ENCODE assay signal across 18 cellular contexts in genomic region chr5:170289749-170290148, GRCh38. TPM values are rescaled to one million over a fixed set of nuclear protein-coding genes. Genes with fewer than 3 reads are reported as not detected.
A peak's percentile ranks its signal among the peaks of the same experiment; 100 is the strongest.
DNase-seq lines count a peak whose midpoint lies in the region; ATAC-seq and TF ChIP-seq lines count a peak whose summit lies in the region.
"Had no signal": no experiment of that assay in that cellular context is flagged by ENCODE, and none has a peak within 500 bp of the region (broad histone marks: within the 10 kb centered on the region; RNA-seq: fewer than 3 reads in every experiment).

No MANE protein-coding gene starts in this region.

- no peak overlapping the region for H3K4me2 ChIP-seq in neural progenitor cell

- H4K20me1 ChIP-seq in neural progenitor cell (ENCODE audit: low read depth), result no peaks in the 10 kb centered on the region

- peak overlapping the region; percentile 75 for H3K4me3 Mint-ChIP-seq in activated naive CD8-positive, alpha-beta T cell treated with anti-CD3 and anti-CD28 coated beads for 36 hours
- peak overlapping the region; percentile 96 for H3K4me3 Mint-ChIP-seq in natural killer cell treated with Interleukin-12 subunit alpha and Interleukin-12 subunit beta and Interleukin-15 and Interleukin-18, amount 100 ng/mL, for 72 hours
- H3K4me3 Mint-ChIP-seq in neural progenitor cell, result no peak overlapping the region
- H3K4me3 Mint-ChIP-seq: B cell had no signal

- peak overlapping the region; percentile 99 for H3K27ac Mint-ChIP-seq in activated naive CD8-positive, alpha-beta T cell treated with anti-CD3 and anti-CD28 coated beads for 36 hours
- H3K27ac Mint-ChIP-seq in natural killer cell treated with Interleukin-12 subunit alpha and Interleukin-12 subunit beta and Interleukin-15 and Interleukin-18, amount 100 ng/mL, for 72 hours, result peak overlapping the region; percentile 96 to 99
- H3K27ac Mint-ChIP-seq in neural progenitor cell, result no peak overlapping the region
- H3K27ac Mint-ChIP-seq: B cell had no signal

- no peaks in the 10 kb centered on the region for H3K27me3 ChIP-seq in neural progenitor cell
- H3K27me3 ChIP-seq: esophagus muscularis mucosa had no signal

- H3K9ac ChIP-seq in neural progenitor cell, result no peak overlapping the region

- no peak for ATAC-seq in natural killer cell treated with Interleukin-12 subunit alpha and Interleukin-12 subunit beta and Interleukin-15 and Interleukin-18, amount 100 ng/mL, for 72 hours
- no peak for ATAC-seq in HG02973 (IDR thresholded peaks at IDR 0.05; ENCODE audit: unreplicated experiment)

- no peak overlapping the region for H2AFZ ChIP-seq in neural progenitor cell (replicated peaks)

- H3K36me3 Mint-ChIP-seq in activated naive CD8-positive, alpha-beta T cell treated with anti-CD3 and anti-CD28 coated beads for 36 hours, result peaks cover 97% of the 10 kb centered on the region
- peaks cover 92% of the 10 kb centered on the region for H3K36me3 Mint-ChIP-seq in natural killer cell treated with Interleukin-12 subunit alpha and Interleukin-12 subunit beta and Interleukin-15 and Interleukin-18, amount 100 ng/mL, for 72 hours
- no peaks in the 10 kb centered on the region for H3K36me3 Mint-ChIP-seq in neural progenitor cell

- in situ Hi-C loops in GM13977 (cut with MboI; ENCODE audit: low pct_unique_long_range_greater_than_20kb, low sequenced_read_pairs, unreplicated experiment), result no loop called here

- peak; percentile 50 to 55 for DNase-seq in AML-193 (lab: John Stamatoyannopoulos, UW)
- peak; percentile 29 for DNase-seq in GF-D8 (lab: John Stamatoyannopoulos, UW)
- no peak for DNase-seq in activated naive CD8-positive, alpha-beta T cell treated with anti-CD3 and anti-CD28 coated beads for 36 hours
- no peak for DNase-seq in natural killer cell treated with Interleukin-12 subunit alpha and Interleukin-12 subunit beta and Interleukin-15 and Interleukin-18, amount 100 ng/mL, for 72 hours (ENCODE audit: low spot score)
- DNase-seq in neural progenitor cell (ENCODE audit: low spot score), result no peak
- DNase-seq in GM13977 (ENCODE audit: low spot score), result no peak
- no peak for DNase-seq in NCI-H2227 (lab: John Stamatoyannopoulos, UW; ENCODE audit: unreplicated experiment)
- DNase-seq: mammary epithelial cell, NCI-H1092 treated with DMSO at 0.1 percent for 48 hours, NCI-H510A, occipital lobe had no signal

- H3F3A ChIP-seq in neural progenitor cell (ENCODE audit: low read depth), result no peaks in the 10 kb centered on the region

- no peak for TF ChIP-seq CTCF in neural progenitor cell (IDR thresholded peaks at IDR 0.05)
- TF ChIP-seq CTCF in GM13977 (IDR thresholded peaks at IDR 0.05; ENCODE audit: extremely low read depth, insufficient read depth, missing control alignments), result no peak

- H3K36me3 ChIP-seq in neural progenitor cell, result no peaks in the 10 kb centered on the region

- H3K27me3 Mint-ChIP-seq in activated naive CD8-positive, alpha-beta T cell treated with anti-CD3 and anti-CD28 coated beads for 36 hours, result no peaks in the 10 kb centered on the region
- H3K27me3 Mint-ChIP-seq in natural killer cell treated with Interleukin-12 subunit alpha and Interleukin-12 subunit beta and Interleukin-15 and Interleukin-18, amount 100 ng/mL, for 72 hours, result no peaks in the 10 kb centered on the region
- H3K27me3 Mint-ChIP-seq in neural progenitor cell (ENCODE audit: insufficient read depth, low read depth), result peaks cover 7% of the 10 kb centered on the region

- peaks cover 14% of the 10 kb centered on the region for H3K9me3 Mint-ChIP-seq in activated naive CD8-positive, alpha-beta T cell treated with anti-CD3 and anti-CD28 coated beads for 36 hours
- peaks cover 6% of the 10 kb centered on the region for H3K9me3 Mint-ChIP-seq in natural killer cell treated with Interleukin-12 subunit alpha and Interleukin-12 subunit beta and Interleukin-15 and Interleukin-18, amount 100 ng/mL, for 72 hours
- peaks cover 27% of the 10 kb centered on the region for H3K9me3 Mint-ChIP-seq in neural progenitor cell

- H3K9me3 ChIP-seq in neural progenitor cell (ENCODE audit: low read depth), result peaks cover 6% of the 10 kb centered on the region

- H3K4me1 ChIP-seq in neural progenitor cell, result no peaks in the 10 kb centered on the region

- H3K27ac ChIP-seq in neural progenitor cell, result no peak overlapping the region

- H3K4me1 Mint-ChIP-seq in activated naive CD8-positive, alpha-beta T cell treated with anti-CD3 and anti-CD28 coated beads for 36 hours, result peaks cover 94% of the 10 kb centered on the region
- H3K4me1 Mint-ChIP-seq in natural killer cell treated with Interleukin-12 subunit alpha and Interleukin-12 subunit beta and Interleukin-15 and Interleukin-18, amount 100 ng/mL, for 72 hours (ENCODE audit: low read depth in 2 of 2), result peaks cover 89 to 100% of the 10 kb centered on the region in 2 donors
- no peaks in the 10 kb centered on the region for H3K4me1 Mint-ChIP-seq in neural progenitor cell

- no peak overlapping the region for H3K4me3 ChIP-seq in neural progenitor cell
- H3K4me3 ChIP-seq: esophagus muscularis mucosa had no signal

- H3K79me2 ChIP-seq in neural progenitor cell (ENCODE audit: low read depth), result no peaks in the 10 kb centered on the region

RNA-seq across cellular contexts. Expression of gene LCP2, which starts 7.8 kb away (rescaled TPM):
- 100 to 1,000 TPM; 192 to 199 TPM for total RNA-seq in activated naive CD8-positive, alpha-beta T cell treated with anti-CD3 and anti-CD28 coated beads for 36 hours
- total RNA-seq in natural killer cell treated with Interleukin-12 subunit alpha and Interleukin-12 subunit beta and Interleukin-15 and Interleukin-18, amount 100 ng/mL, for 72 hours, result 100 to 1,000 TPM; 282 to 360 TPM
- total RNA-seq in neural progenitor cell (ENCODE audit: low replicate concordance), result not detected in 2 replicates
- total RNA-seq: Daoy, mammary epithelial cell had no signal

RNA-seq across cellular contexts. Expression of gene C5orf58, which starts 57.0 kb away (rescaled TPM):
- not detected for total RNA-seq in activated naive CD8-positive, alpha-beta T cell treated with anti-CD3 and anti-CD28 coated beads for 36 hours
- not detected for total RNA-seq in natural killer cell treated with Interleukin-12 subunit alpha and Interleukin-12 subunit beta and Interleukin-15 and Interleukin-18, amount 100 ng/mL, for 72 hours
- not detected in 2 replicates for total RNA-seq in neural progenitor cell (ENCODE audit: low replicate concordance)
- total RNA-seq: B cell, cerebellum, Daoy, H4, mammary epithelial cell, occipital lobe, RPMI7951 had no signal

Comparison
In these comparisons a context has a peak if more than half of its experiments do, and no peak if none do; other contexts are left out.
1. DNase-seq: peak in AML-193 (2 of 2) and GF-D8 (single experiment); none in activated naive CD8-positive, alpha-beta T cell treated with anti-CD3 and anti-CD28 coated beads for 36 hours (single experiment), natural killer cell treated with Interleukin-12 subunit alpha and Interleukin-12 subunit beta and Interleukin-15 and Interleukin-18, amount 100 ng/mL, for 72 hours (single experiment), neural progenitor cell (single experiment), GM13977 (single experiment) and NCI-H2227 (single experiment).
2. RNA of gene LCP2, which starts 7.8 kb away (total RNA-seq): 282 to 360 TPM in natural killer cell treated with Interleukin-12 subunit alpha and Interleukin-12 subunit beta and Interleukin-15 and Interleukin-18, amount 100 ng/mL, for 72 hours and 192 to 199 TPM in activated naive CD8-positive, alpha-beta T cell treated with anti-CD3 and anti-CD28 coated beads for 36 hours; not detected in neural progenitor cell; every median in the first group is over 100 times any median in the second.